In the genomic region with DNA sequence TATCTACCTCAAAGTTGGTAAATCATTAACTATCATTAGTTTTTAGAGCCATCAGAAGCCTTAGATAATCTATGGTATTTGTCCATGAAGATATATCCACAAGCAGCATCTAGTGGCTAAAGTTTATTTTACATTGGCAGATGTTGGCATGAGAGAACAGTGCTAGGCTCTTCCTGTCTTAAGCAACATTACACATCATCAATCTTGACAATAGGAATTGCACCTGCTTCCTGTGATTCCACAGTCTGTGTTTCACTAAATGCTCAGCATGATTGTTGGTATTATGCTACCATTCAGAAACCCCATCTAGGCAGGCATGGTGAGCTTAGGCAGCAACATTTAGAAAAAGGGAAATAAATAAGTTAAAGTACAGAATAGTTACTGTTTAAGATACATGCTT, we compare ENCODE assay signal across 14 cellular contexts.
A peak's percentile ranks its signal among the peaks of the same experiment; 100 is the strongest.
DNase-seq lines count a peak whose midpoint lies in the region; ATAC-seq lines count a peak whose summit lies in the region.
"Had no signal": no experiment of that assay in that cellular context is flagged by ENCODE, and none has a peak within 500 bp of the region (broad histone marks: within the 10 kb centered on the region; RNA-seq: fewer than 3 reads in every experiment).

No MANE protein-coding gene starts in this region.

- ATAC-seq in GM21360 (IDR thresholded peaks at IDR 0.05; ENCODE audit: unreplicated experiment), result no peak
- ATAC-seq: activated CD4-positive, alpha-beta T cell treated with anti-CD3 and anti-CD28 coated beads for 36 hours; activated T-cell treated with anti-CD3 and anti-CD28 coated beads, Interleukin-2, amount 50 U/mL, for 72 hours; pancreas; PC-3 had no signal

- peak; percentile 31 for DNase-seq in SIG-M5 treated with dmso at 0.1 percent for 504 hours (lab: John Stamatoyannopoulos, UW; ENCODE audit: unreplicated experiment)
- no peak for DNase-seq in SIG-M5 (lab: John Stamatoyannopoulos, UW)
- peak; percentile 91 for DNase-seq in NCI-H2081 treated with DMSO at 0.1 percent for 48 hours (lab: John Stamatoyannopoulos, UW)
- peak; percentile 55 for DNase-seq in RKO (ENCODE audit: low spot score)
- no peak for DNase-seq in activated CD8-positive, alpha-beta memory T cell treated with anti-CD3 and anti-CD28 coated beads for 24 hours
- DNase-seq in cerebellar cortex (ENCODE audit: low spot score), result no peak
- no peak for DNase-seq in epidermal melanocyte (ENCODE audit: insufficient read length, low spot score)
- DNase-seq: activated CD4-positive, alpha-beta T cell treated with anti-CD3 and anti-CD28 coated beads for 36 hours; activated T-cell treated with anti-CD3 and anti-CD28 coated beads, Interleukin-2, amount 50 U/mL, for 72 hours; midbrain; pancreas; PC-3; upper lobe of left lung had no signal

Comparison
In these comparisons a context has a peak if more than half of its experiments do, and no peak if none do; other contexts are left out.
1. DNase-seq: peak in SIG-M5 treated with dmso at 0.1 percent for 504 hours (single experiment), NCI-H2081 treated with DMSO at 0.1 percent for 48 hours (single experiment) and RKO (single experiment); none in SIG-M5 (single experiment), activated CD8-positive, alpha-beta memory T cell treated with anti-CD3 and anti-CD28 coated beads for 24 hours (single experiment), cerebellar cortex (single experiment) and epidermal melanocyte (single experiment).